ENCODE assay signal across 10 cellular contexts in the genomic region with DNA sequence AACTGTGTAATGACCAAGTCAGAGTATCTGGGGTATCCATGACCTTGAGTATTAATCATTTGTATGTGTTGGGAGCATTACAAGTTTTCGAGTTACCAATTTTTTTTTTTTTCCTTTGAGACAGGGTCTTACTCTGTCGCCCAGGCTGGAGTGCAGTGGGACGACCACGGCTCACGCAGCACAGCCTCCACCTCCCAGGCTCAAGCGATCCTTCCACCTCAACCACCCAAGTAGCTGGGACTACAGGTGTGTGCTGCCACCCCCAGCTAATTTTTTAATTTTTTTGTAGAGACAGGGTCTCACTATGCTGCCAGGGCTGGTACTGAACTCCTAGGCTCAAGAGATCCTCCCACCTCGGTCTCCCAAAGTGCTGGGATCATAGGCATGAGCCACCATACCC. TPM values are rescaled to one million over a fixed set of nuclear protein-coding genes. Genes with fewer than 3 reads are reported as not detected.
DNase-seq lines count a peak whose midpoint lies in the region; ATAC-seq, FAIRE-seq and TF ChIP-seq lines count a peak whose summit lies in the region.
"Had no signal": no experiment of that assay in that cellular context is flagged by ENCODE, and none has a peak within 500 bp of the region (broad histone marks: within the 10 kb centered on the region; RNA-seq: fewer than 3 reads in every experiment).

No MANE protein-coding gene starts in this region.

- H3K27me3 Mint-ChIP-seq in activated naive CD4-positive, alpha-beta T cell treated with anti-CD3 and anti-CD28 coated beads, Interleukin-2, amount 10 ng/mL, durations not matched to agents 7 days and 5 days = no peaks in the 10 kb centered on the region

- no TSS peak for BruUV-seq in GM12878 (replicated peaks; lab: Mats Ljungman, UMichigan)

- H3K9me3 ChIP-seq in GM12878 (replicated peaks; ENCODE audit: control insufficient read depth, insufficient read depth, low read length) (no peaks in the 10 kb centered on the region), mesenchymal stem cell (ENCODE audit: control insufficient read depth, low read length) (no peaks in the 10 kb centered on the region), tibial nerve (no peaks in the 10 kb centered on the region)

- H3K36me3 ChIP-seq in GM12878 (ENCODE audit: control insufficient read depth in 2 of 2, insufficient read depth in 2 of 2, low read length in 1 of 2) (peaks cover 10 to 15% of the 10 kb centered on the region in 2 experiments), mesenchymal stem cell (ENCODE audit: control insufficient read depth in 1 of 2, insufficient read depth in 2 of 2, low read depth in 1 of 2, low read length in 2 of 2) (peaks cover 27 to 46% of the 10 kb centered on the region in 2 experiments), tibial nerve (no peaks in the 10 kb centered on the region)

- H2BK5ac ChIP-seq in mesenchymal stem cell (ENCODE audit: low read depth, low read length, poor library complexity, severe bottlenecking) = peak overlapping the region; percentile 57

- H4K20me1 ChIP-seq in GM12878 (ENCODE audit: control insufficient read depth, insufficient read depth) = no peaks in the 10 kb centered on the region

- TF ChIP-seq POLR2A in GM12878 (IDR thresholded peaks at IDR 0.05; ENCODE audit: low read depth, low read length) (no peak), tibial nerve (IDR thresholded peaks at IDR 0.05) (no peak)

- H3K27me3 ChIP-seq in GM12878 (replicated peaks in 1 of 2; ENCODE audit: control insufficient read depth in 2 of 2, insufficient read depth in 2 of 2, low read length in 1 of 2) (no peaks in the 10 kb centered on the region), mesenchymal stem cell (ENCODE audit: control insufficient read depth in 1 of 2, insufficient read depth in 1 of 2, low read length in 2 of 2) (no peaks in the 10 kb centered on the region), tibial nerve (no peaks in the 10 kb centered on the region)

- no peak overlapping the region for H4K91ac ChIP-seq in mesenchymal stem cell (ENCODE audit: low read length)

- H3K4me1 Mint-ChIP-seq in activated naive CD4-positive, alpha-beta T cell treated with anti-CD3 and anti-CD28 coated beads, Interleukin-2, amount 10 ng/mL, durations not matched to agents 7 days and 5 days = peaks cover 68% of the 10 kb centered on the region

- TF ChIP-seq EP300 in GM12878 (IDR thresholded peaks at IDR 0.05; ENCODE audit: borderline replicate concordance in 1 of 2, control insufficient read depth in 1 of 2, low read depth in 2 of 2, low read length in 2 of 2) (no peak), tibial nerve (IDR thresholded peaks at IDR 0.05) (no peak)

- no peak overlapping the region for H3K14ac ChIP-seq in mesenchymal stem cell (ENCODE audit: low read length in 2 of 2)

- SMC1A ChIA-PET in GM12878 (lab: Charles Lee; ENCODE audit: uncharacterized antibody, unreplicated experiment) = interaction anchor here (0.8 to 4.2 kb wide), 8 partner anchors 10 to 255 kb away, joined by 3 to 44 read pairs (median 7); partner anchors contain the start of gene ALKBH2

- peak overlapping the region in 1 of 2 experiments; percentile 19 for H3K4ac ChIP-seq in mesenchymal stem cell (ENCODE audit: low read depth in 1 of 2, low read length in 2 of 2)

- peak overlapping the region; percentile 93 for H3K27ac Mint-ChIP-seq in activated naive CD4-positive, alpha-beta T cell treated with anti-CD3 and anti-CD28 coated beads, Interleukin-2, amount 10 ng/mL, durations not matched to agents 7 days and 5 days

- peak overlapping the region; percentile 90 for H3K27ac ChIP-seq in GM12878 (ENCODE audit: control insufficient read depth, insufficient read depth)
- peak overlapping the region; percentile 86 for H3K27ac ChIP-seq in mesenchymal stem cell (ENCODE audit: low read length, poor library complexity, severe bottlenecking)
- peak overlapping the region; percentile 77 to 95 (median 85) for H3K27ac ChIP-seq in tibial nerve

- CTCF ChIA-PET in activated naive CD4-positive, alpha-beta T cell treated with anti-CD3 and anti-CD28 coated beads, Interleukin-2, amount 10 ng/mL, durations not matched to agents 7 days and 5 days (lab: Charles Lee) = interaction anchor here (1.1 to 1.6 kb wide), 2 partner anchors 47 to 113 kb away, joined by 4 read pairs; no protein-coding TSS in a partner anchor
- CTCF ChIA-PET in GM12878 (lab: Yijun Ruan, JAX) = interaction anchor here (0.6 to 3.7 kb wide), 4 partner anchors 12 to 174 kb away, joined by 4 to 26 read pairs (median 12); no protein-coding TSS in a partner anchor

- H2AK5ac ChIP-seq in mesenchymal stem cell (ENCODE audit: low read length, severe bottlenecking) = no peak overlapping the region

- peak overlapping the region; percentile 37 for H2BK120ac ChIP-seq in mesenchymal stem cell (ENCODE audit: low read depth, low read length)

- H3K4me1 ChIP-seq in GM12878 (ENCODE audit: control insufficient read depth, insufficient read depth, low read length) = peaks cover 23% of the 10 kb centered on the region
- peaks cover 43% of the 10 kb centered on the region for H3K4me1 ChIP-seq in mesenchymal stem cell (ENCODE audit: control insufficient read depth, insufficient read depth, low read depth, low read length)
- peaks cover 15 to 96% (median 75%) of the 10 kb centered on the region in 4 donors for H3K4me1 ChIP-seq in tibial nerve

- peak overlapping the region; percentile 49; the same call in 1 of the 2 replicates for H3K9ac ChIP-seq in GM12878 (ENCODE audit: control insufficient read depth, insufficient read depth, low read length)
- H3K9ac ChIP-seq in mesenchymal stem cell (ENCODE audit: low read length) = peak overlapping the region; percentile 81

- H3K79me1 ChIP-seq in mesenchymal stem cell (replicated peaks; ENCODE audit: low read length, poor library complexity, severe bottlenecking) = no peaks in the 10 kb centered on the region

- peaks cover 37% of the 10 kb centered on the region for H3K36me3 Mint-ChIP-seq in activated naive CD4-positive, alpha-beta T cell treated with anti-CD3 and anti-CD28 coated beads, Interleukin-2, amount 10 ng/mL, durations not matched to agents 7 days and 5 days

- WGBS in GM12878 (ENCODE audit: insufficient coverage, insufficient replicate concordance, low lambda C conversion rate, missing lambda C conversion rate) = 97% methylated on average over 7 of the region's 7 CpGs
- 86% methylated on average over 7 of the region's 7 CpGs for WGBS in mesenchymal stem cell
- WGBS in tibial nerve, 2 donors = 85 to 87% methylated on average over 7 of the region's 7 CpGs

- peak overlapping the region in 1 of 2 experiments; percentile 16 for H2BK12ac ChIP-seq in mesenchymal stem cell (ENCODE audit: low read length in 2 of 2)

- ATAC-seq in GM12878 = no peak

- H3K4me3 Mint-ChIP-seq in activated naive CD4-positive, alpha-beta T cell treated with anti-CD3 and anti-CD28 coated beads, Interleukin-2, amount 10 ng/mL, durations not matched to agents 7 days and 5 days = no peak overlapping the region

- H2BK15ac ChIP-seq in mesenchymal stem cell (ENCODE audit: low read depth, poor library complexity, severe bottlenecking) = no peak overlapping the region

- no peaks in the 10 kb centered on the region for H3K9me3 Mint-ChIP-seq in activated naive CD4-positive, alpha-beta T cell treated with anti-CD3 and anti-CD28 coated beads, Interleukin-2, amount 10 ng/mL, durations not matched to agents 7 days and 5 days

- RAD21 ChIA-PET in GM12878 (lab: Charles Lee; ENCODE audit: unreplicated experiment) = interaction anchor here (1.4 to 2.6 kb wide), 8 partner anchors 12 to 220 kb away, joined by 3 to 34 read pairs (median 8); partner anchors contain the start of genes SELPLG and SSH1

- H3K4me3 ChIP-seq in GM12878 (no peak overlapping the region), mesenchymal stem cell (ENCODE audit: insufficient read depth in 1 of 2, low read depth in 1 of 2, low read length in 2 of 2) (no peak overlapping the region), tibial nerve (no peak overlapping the region)

- intact Hi-C loops in GM12878 (cut with micrococcal nuclease; ENCODE audit: unreplicated experiment) = loop anchor here (2.0 kb wide), 1 partner anchor 17 kb away; no protein-coding TSS in a partner anchor

- H3K23ac ChIP-seq in mesenchymal stem cell (ENCODE audit: low read length in 2 of 2) = no peak overlapping the region

- H2AFZ ChIP-seq in GM12878 (ENCODE audit: control insufficient read depth, low read depth, low read length) = no peak overlapping the region
- H2AFZ ChIP-seq in mesenchymal stem cell (ENCODE audit: low read depth, low read length) = no peak overlapping the region

- H3K4me2 ChIP-seq in GM12878 (ENCODE audit: control insufficient read depth, insufficient read depth) (peak overlapping the region; percentile 82; the same call in 1 of the 2 replicates), mesenchymal stem cell (ENCODE audit: low read length, poor library complexity, severe bottlenecking) (no peak overlapping the region)

- peak overlapping the region; percentile 65 to 67 for H3K18ac ChIP-seq in mesenchymal stem cell (ENCODE audit: low read depth in 1 of 2, low read length in 2 of 2)

- peak overlapping the region; percentile 22 for H4K8ac ChIP-seq in mesenchymal stem cell (ENCODE audit: low read length)

- TF ChIP-seq RAD21 in GM12878 (IDR thresholded peaks at IDR 0.05; ENCODE audit: insufficient read depth, low read depth, low read length) = no peak

- no peak for FAIRE-seq in GM12878 (lab: Jason Lieb, UNC)

- POLR2A ChIA-PET in GM12878 (lab: Charles Lee) = interaction anchor here (0.7 to 4.7 kb wide), 6 partner anchors 11 to 192 kb away, joined by 3 to 40 read pairs (median 4); no protein-coding TSS in a partner anchor

- peaks cover 32% of the 10 kb centered on the region for H3K79me2 ChIP-seq in GM12878 (ENCODE audit: control insufficient read depth, insufficient read depth, low read length)

- no peak for DNase-seq in activated naive CD4-positive, alpha-beta T cell treated with anti-CD3 and anti-CD28 coated beads, Interleukin-2, amount 10 ng/mL, durations not matched to agents 7 days and 5 days
- no peak for DNase-seq in activated naive CD4-positive, alpha-beta T cell (lab: John Stamatoyannopoulos, UW)
- DNase-seq in GM12878 (ENCODE audit: low read depth, low spot score) (no peak), mesenchymal stem cell (no peak), tibial nerve (ENCODE audit: low spot score in 2 of 2) (no peak), GM03348 (ENCODE audit: low spot score) (no peak), hepatic stellate cell (ENCODE audit: low spot score) (no peak), NCI-H1694 (lab: John Stamatoyannopoulos, UW) (no peak)
- DNase-seq: NCI-H1930 had no signal

- TF ChIP-seq CTCF in GM12878 (IDR thresholded peaks at IDR 0.05 in 2 of 3, conservative IDR thresholded peaks at IDR 0.05 in 1 of 3; ENCODE audit: control insufficient read depth in 2 of 3, extremely low read depth in 1 of 3, insufficient read depth in 1 of 3, low read depth in 3 of 3, low read length in 3 of 3) (no peak), tibial nerve (IDR thresholded peaks at IDR 0.05) (no peak)

- in situ Hi-C loops in GM12878 (cut with MboI) = no loop called here

RNA-seq across cellular contexts. Expression of gene SSH1, which starts 19.7 kb away (rescaled TPM):
- total RNA-seq in GM12878 (2013; cell fraction: nucleolus; rRNA removed) = 94.7 and 103 TPM in 2 replicates
- total RNA-seq in GM12878 (2014; rRNA removed) = 7.1 and 7.2 TPM in 2 replicates
- 5.6 and 7.3 TPM in 2 replicates for total RNA-seq in GM12878 (2014; rRNA removed; fragmentation: Illumina TruSeq; extraction: Trizol)
- 28.6 and 29.9 TPM in 2 replicates for total RNA-seq in GM12878 (2021)
- 5.3 TPM for polyA plus RNA-seq in GM12878 (2011; ENCODE audit: low read depth)
- 17.7 and 23.7 TPM in 2 replicates for polyA plus RNA-seq in GM12878 (2011; rRNA removed)
- 20.9 and 21.1 TPM in 2 replicates for polyA plus RNA-seq in GM12878 (2011; cell fraction: cytosol; rRNA removed)
- polyA plus RNA-seq in GM12878 (2011; cell fraction: nucleus; rRNA removed) = 27.3 and 35.4 TPM in 2 replicates
- 10.0 and 10.9 TPM in 2 replicates for polyA plus RNA-seq in GM12878 (2012)
- 10.6 and 10.8 TPM in 2 replicates for polyA plus RNA-seq in GM12878 (2014; fragmentation: Illumina TruSeq; extraction: Trizol)
- polyA plus RNA-seq in GM12878 (2014; fragmentation: Nextera tagmentation; extraction: Ambion mirVana) = 1 to 10 TPM; 1.5 to 1.6 TPM
- 11.8 and 12.4 TPM in 2 replicates for polyA plus RNA-seq in GM12878 (2014; rRNA removed)
- 10 to 100 TPM; 12.1 to 12.7 TPM for polyA plus RNA-seq in GM12878 (2016; fragmentation: Nextera tagmentation; extraction: Ambion mirVana)
- polyA minus RNA-seq in GM12878 (2011; rRNA and poly(A)+ RNA removed) = 33.6 and 36.7 TPM in 2 replicates
- polyA minus RNA-seq in GM12878 (2011; cell fraction: cytosol; rRNA and poly(A)+ RNA removed) = 11.8 and 12.2 TPM in 2 replicates
- 15.5 and 33.2 TPM in 2 replicates for polyA minus RNA-seq in GM12878 (2011; cell fraction: nucleus; rRNA and poly(A)+ RNA removed)
- polyA plus RNA-seq in mesenchymal stem cell (2013, experiment 1 of 2) = 42.7 TPM
- polyA plus RNA-seq in mesenchymal stem cell (2013, experiment 2 of 2) = 38.8 TPM
- total RNA-seq in tibial nerve = 10 to 100 TPM; 23.6 to 66.9 (median 28.0) TPM

RNA-seq across cellular contexts. Expression of gene DAO, which starts 42.2 kb away (rescaled TPM):
- not detected in 2 replicates for total RNA-seq in GM12878 (2013; cell fraction: nucleolus; rRNA removed)
- not detected in 2 replicates for total RNA-seq in GM12878 (2014; rRNA removed)
- total RNA-seq in GM12878 (2014; rRNA removed; fragmentation: Illumina TruSeq; extraction: Trizol) = not detected in 2 replicates
- total RNA-seq in GM12878 (2021) = not detected in 2 replicates
- not detected for polyA plus RNA-seq in GM12878 (2011; ENCODE audit: low read depth)
- polyA plus RNA-seq in GM12878 (2011; rRNA removed) = 0.15 TPM in 1 of 2 replicates, not detected in the other
- not detected in 2 replicates for polyA plus RNA-seq in GM12878 (2011; cell fraction: cytosol; rRNA removed)
- 0.23 and 0.30 TPM in 2 replicates for polyA plus RNA-seq in GM12878 (2011; cell fraction: nucleus; rRNA removed)
- not detected in 2 replicates for polyA plus RNA-seq in GM12878 (2012)
- polyA plus RNA-seq in GM12878 (2014; fragmentation: Illumina TruSeq; extraction: Trizol) = not detected in 2 replicates
- polyA plus RNA-seq in GM12878 (2014; fragmentation: Nextera tagmentation; extraction: Ambion mirVana) = not detected
- not detected in 2 replicates for polyA plus RNA-seq in GM12878 (2014; rRNA removed)
- polyA plus RNA-seq in GM12878 (2016; fragmentation: Nextera tagmentation; extraction: Ambion mirVana) = not detected
- polyA minus RNA-seq in GM12878 (2011; rRNA and poly(A)+ RNA removed) = not detected in 2 replicates
- not detected in 2 replicates for polyA minus RNA-seq in GM12878 (2011; cell fraction: cytosol; rRNA and poly(A)+ RNA removed)
- not detected in 2 replicates for polyA minus RNA-seq in GM12878 (2011; cell fraction: nucleus; rRNA and poly(A)+ RNA removed)
- not detected for polyA plus RNA-seq in mesenchymal stem cell (2013, experiment 1 of 2)
- not detected for polyA plus RNA-seq in mesenchymal stem cell (2013, experiment 2 of 2)
- not detected for total RNA-seq in tibial nerve
- total RNA-seq: mucosa of gallbladder had no signal
